ENCODE assay signal across 1 cellular context in genomic region chr1:182391362-182392044, GRCh38.
TF ChIP-seq lines count a peak whose summit lies in the region.

TSS of gene GLUL (minus strand) at chr1:182391790. CDS start at chr1:182388737, 3,053 bp downstream.

TF ChIP-seq in A549, 52 proteins besides CTCF, POLR2A, EP300 and RAD21 (continued from another document):
- TF ChIP-seq RARB (CRISPR knock-in tag; IDR thresholded peaks at IDR 0.05) (no peak), FOSB (CRISPR knock-in tag; IDR thresholded peaks at IDR 0.05) (no peak), TFCP2L1 (CRISPR knock-in tag; IDR thresholded peaks at IDR 0.05) (no peak), KDM1A (IDR thresholded peaks at IDR 0.05; ENCODE audit: low read depth) (no peak)
